ENCODE assay signal across 15 cellular contexts in the genomic region with DNA sequence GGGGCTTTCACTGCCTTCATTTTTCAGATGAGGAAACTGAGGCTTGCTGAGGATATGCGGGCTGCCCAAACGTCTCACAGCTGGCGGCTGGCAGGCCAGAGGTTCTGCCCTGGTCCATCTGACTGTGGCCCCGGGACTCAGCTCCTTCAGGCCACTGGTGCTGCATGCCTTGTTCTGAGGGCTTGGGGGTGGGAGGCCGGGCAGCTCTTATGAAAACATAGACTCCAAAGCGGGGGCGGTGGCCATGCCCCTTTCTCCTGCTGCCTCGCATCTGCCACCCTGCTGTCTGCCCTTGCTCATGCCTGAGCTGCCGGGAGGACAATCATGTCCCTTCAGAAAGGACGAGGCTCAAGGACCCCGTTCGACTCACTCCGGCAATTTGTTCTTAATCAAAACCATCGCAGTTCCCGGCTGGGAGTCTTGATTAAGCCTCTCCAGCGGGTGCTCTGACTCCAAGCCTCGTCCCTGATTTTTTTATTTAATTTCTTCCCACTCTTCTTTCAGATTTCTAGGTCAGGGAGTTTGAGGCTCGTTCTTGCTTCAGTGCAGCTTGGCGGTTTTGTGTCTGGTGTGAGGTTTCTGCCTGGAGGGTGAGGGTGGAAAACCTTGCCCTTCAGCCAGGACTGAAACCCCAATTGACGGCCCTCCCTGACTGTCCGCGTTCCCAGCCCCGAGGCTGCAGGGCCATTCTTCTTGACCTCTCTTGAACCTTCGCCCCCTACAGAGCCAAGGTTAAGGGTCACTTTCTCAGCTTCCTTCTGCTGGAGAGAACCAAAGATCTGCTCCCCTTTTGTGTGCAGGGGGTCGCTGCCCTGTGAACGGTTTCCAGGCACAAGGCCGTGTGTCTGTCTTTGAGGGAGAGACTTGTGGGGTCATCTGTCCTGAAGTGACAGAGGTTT.
"Had no signal": no experiment of that assay in that cellular context is flagged by ENCODE, and none has a peak within 500 bp of the region (broad histone marks: within the 10 kb centered on the region; RNA-seq: fewer than 3 reads in every experiment).

No MANE protein-coding gene starts in this region.

- DNase-seq: activated B cell treated with CpG ODN at 0.5 μM for 24 hours; activated naive CD4-positive, alpha-beta T cell treated with anti-CD3 and anti-CD28 coated beads, Interleukin-2, amount 50 U/mL, for 16 hours; central memory CD4-positive, alpha-beta T cell; effector memory CD8-positive, alpha-beta T cell; heart right ventricle; midbrain; SK-N-SH; stimulated activated CD4-positive, alpha-beta T cell treated with anti-CD3 and anti-CD28 coated beads, Interleukin-2, amount 100 ng/mL, for 48 hours; stimulated activated naive CD8-positive, alpha-beta T cell treated with anti-CD3 and anti-CD28 coated beads, Interleukin-15, Interleukin-2, amounts not matched to agents 100 U/mL and 50 U/mL, for 24 hours had no signal

- H3K9ac ChIP-seq: SK-N-SH had no signal

- H3K4me1 ChIP-seq: adrenal gland, gastrocnemius medialis, heart right ventricle, prostate gland had no signal

- ATAC-seq: effector memory CD8-positive, alpha-beta T cell; gastrocnemius medialis; heart right ventricle; stimulated activated naive CD8-positive, alpha-beta T cell treated with anti-CD3 and anti-CD28 coated beads, Interleukin-15, Interleukin-2, amounts not matched to agents 100 U/mL and 50 U/mL, for 24 hours had no signal

- H3K36me3 ChIP-seq: adrenal gland, gastrocnemius medialis, heart right ventricle, prostate gland had no signal

- H3K27ac ChIP-seq: adrenal gland, epithelial cell of prostate, gastrocnemius medialis, heart right ventricle, prostate gland had no signal

- H3K9me3 ChIP-seq: adrenal gland, gastrocnemius medialis, prostate gland had no signal

- FAIRE-seq: keratinocyte, TTC549 had no signal

- H3K4me2 ChIP-seq: SK-N-SH had no signal

- H3K4me3 ChIP-seq: adrenal gland, gastrocnemius medialis, heart right ventricle, prostate gland had no signal

- H3K27me3 ChIP-seq: gastrocnemius medialis had no signal
